Comparison of ENCODE assay signal across 1 cellular context in the genomic region with DNA sequence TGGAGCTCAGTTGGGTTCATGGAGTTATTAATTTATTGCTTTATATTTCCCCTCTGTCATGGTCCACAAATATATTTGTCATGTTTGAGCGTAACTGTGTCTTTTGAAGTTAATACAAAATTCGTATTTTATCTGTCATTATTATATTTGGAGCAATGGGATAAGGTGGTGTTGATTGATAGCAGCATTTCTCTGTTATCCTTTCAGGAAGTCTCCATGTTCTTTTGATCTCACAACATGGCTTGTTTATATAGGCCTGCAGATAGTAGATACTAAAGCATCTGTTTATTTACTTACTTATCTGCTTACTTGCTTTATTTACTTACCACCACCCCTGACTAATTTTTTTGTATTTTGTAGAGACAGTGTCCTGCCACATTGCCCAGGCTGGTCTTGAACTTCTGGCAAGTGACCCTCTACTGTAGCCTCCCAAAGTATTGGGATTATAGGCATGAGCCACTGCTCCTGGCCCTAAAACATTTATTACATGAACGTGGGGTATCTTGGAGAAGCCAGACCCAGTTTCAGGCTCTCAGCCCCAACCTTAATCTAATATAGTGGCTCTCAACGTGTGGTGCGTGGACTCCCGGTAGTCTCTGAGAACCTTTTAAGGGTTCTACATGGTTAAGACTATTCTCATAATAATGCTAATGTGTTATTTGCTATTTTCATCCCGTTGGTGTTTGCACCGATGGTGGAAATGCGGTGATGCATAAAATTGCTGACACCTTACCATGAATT.
TF ChIP-seq lines count a peak whose summit lies in the region.

No MANE protein-coding gene starts in this region.

TF ChIP-seq in HepG2, 621 proteins besides CTCF, POLR2A, EP300 and RAD21 (continued from another document and continues in another):
- TF ChIP-seq, protein P1, sequence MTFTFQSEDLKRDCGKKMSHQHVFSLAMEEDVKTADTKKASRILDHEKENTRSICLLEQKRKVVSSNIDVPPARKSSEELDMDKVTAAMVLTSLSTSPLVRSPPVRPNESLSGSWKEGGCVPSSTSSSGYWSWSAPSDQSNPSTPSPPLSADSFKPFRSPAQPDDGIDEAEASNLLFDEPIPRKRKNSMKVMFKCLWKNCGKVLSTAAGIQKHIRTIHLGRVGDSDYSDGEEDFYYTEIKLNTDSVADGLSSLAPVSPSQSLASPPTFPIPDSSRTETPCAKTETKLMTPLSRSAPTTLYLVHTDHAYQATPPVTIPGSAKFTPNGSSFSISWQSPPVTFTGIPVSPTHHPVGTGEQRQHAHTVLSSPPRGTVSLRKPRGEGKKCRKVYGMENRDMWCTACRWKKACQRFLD (CRISPR knock-in tag; IDR thresholded peaks at IDR 0.05; ENCODE audit: borderline replicate concordance): no peak
- TF ChIP-seq MAFF (IDR thresholded peaks at IDR 0.05; ENCODE audit: low read depth, low read length) (no peak), SOX5 (CRISPR knock-in tag; IDR thresholded peaks at IDR 0.05; ENCODE audit: borderline replicate concordance) (peak; percentile 67; the same call in 1 of the 2 replicates), PITX1 (CRISPR knock-in tag; IDR thresholded peaks at IDR 0.05) (no peak), FOXP1 (IDR thresholded peaks at IDR 0.05) (peak; percentile 72; the same call in 1 of the 2 replicates), FOXP1 (CRISPR knock-in tag; IDR thresholded peaks at IDR 0.05) (peak; percentile 88), ZNF337 (CRISPR knock-in tag; IDR thresholded peaks at IDR 0.05; ENCODE audit: borderline replicate concordance, low read depth) (no peak), ZNF652 (CRISPR knock-in tag; IDR thresholded peaks at IDR 0.05; ENCODE audit: borderline replicate concordance, low read depth) (no peak), NONO (IDR thresholded peaks at IDR 0.05) (no peak), NONO (CRISPR knock-in tag; conservative IDR thresholded peaks at IDR 0.05) (no peak), FOXA1 (IDR thresholded peaks at IDR 0.05) (peak; percentile 93), FOXA1 (CRISPR knock-in tag; IDR thresholded peaks at IDR 0.05) (peak; percentile 78), XBP1 (CRISPR knock-in tag; IDR thresholded peaks at IDR 0.05) (no peak), GATAD2A (CRISPR knock-in tag; IDR thresholded peaks at IDR 0.05) (peak; percentile 35; the same call in 1 of the 2 replicates), ZNF766 (CRISPR knock-in tag; IDR thresholded peaks at IDR 0.05; ENCODE audit: borderline replicate concordance) (no peak), PHF5A (CRISPR knock-in tag; IDR thresholded peaks at IDR 0.05; ENCODE audit: low read depth, unreplicated experiment) (no peak), PHB2 (IDR thresholded peaks at IDR 0.05; ENCODE audit: partially characterized antibody) (no peak), MAFK (conservative IDR thresholded peaks at IDR 0.05 in 1 of 2, IDR thresholded peaks at IDR 0.05 in 1 of 2; ENCODE audit: low read length in 2 of 2) (no peak), NR2F1 (CRISPR knock-in tag; IDR thresholded peaks at IDR 0.05) (peak in 1 of 2 experiments; percentile 44; a peak in 1 of 4 replicates), TBP (CRISPR knock-in tag; IDR thresholded peaks at IDR 0.05) (no peak), TEAD3 (CRISPR knock-in tag; optimal IDR thresholded peaks at IDR 0.05; ENCODE audit: borderline replicate concordance) (no peak), NFYC (CRISPR knock-in tag; IDR thresholded peaks at IDR 0.05) (no peak), NCOA2 (CRISPR knock-in tag; IDR thresholded peaks at IDR 0.05) (peak; percentile 30; the same call in 1 of the 2 replicates), RARA (CRISPR knock-in tag; IDR thresholded peaks at IDR 0.05) (peak; percentile 43; the same call in 1 of the 2 replicates), BCL6 (CRISPR knock-in tag; IDR thresholded peaks at IDR 0.05) (0 out of 2 replicates have a peak, but pooled peaks have one; percentile 40), SAP130 (CRISPR knock-in tag; IDR thresholded peaks at IDR 0.05; ENCODE audit: low read depth) (peak; percentile 28; the same call in 1 of the 2 replicates), ZNF878 (CRISPR knock-in tag; IDR thresholded peaks at IDR 0.05) (no peak), ZFP41 (CRISPR knock-in tag; IDR thresholded peaks at IDR 0.05; ENCODE audit: borderline replicate concordance) (no peak), ZNF557 (CRISPR knock-in tag; IDR thresholded peaks at IDR 0.05) (no peak), FOXK1 (CRISPR knock-in tag; IDR thresholded peaks at IDR 0.05; ENCODE audit: borderline replicate concordance, low read depth) (no peak), RBM22 (optimal IDR thresholded peaks at IDR 0.05; ENCODE audit: low read length) (no peak), KLF9 (CRISPR knock-in tag; IDR thresholded peaks at IDR 0.05; ENCODE audit: low read depth) (no peak), HDAC1 (CRISPR knock-in tag; IDR thresholded peaks at IDR 0.05) (no peak), ZNF451 (CRISPR knock-in tag; IDR thresholded peaks at IDR 0.05) (no peak), ZNF124 (CRISPR knock-in tag; IDR thresholded peaks at IDR 0.05) (no peak), TP53 (CRISPR knock-in tag; conservative IDR thresholded peaks at IDR 0.05) (0 out of 2 replicates have a peak, but pooled peaks have one; percentile 52), HNF4A (CRISPR knock-in tag; IDR thresholded peaks at IDR 0.05) (no peak)
- TF ChIP-seq, protein P2, sequence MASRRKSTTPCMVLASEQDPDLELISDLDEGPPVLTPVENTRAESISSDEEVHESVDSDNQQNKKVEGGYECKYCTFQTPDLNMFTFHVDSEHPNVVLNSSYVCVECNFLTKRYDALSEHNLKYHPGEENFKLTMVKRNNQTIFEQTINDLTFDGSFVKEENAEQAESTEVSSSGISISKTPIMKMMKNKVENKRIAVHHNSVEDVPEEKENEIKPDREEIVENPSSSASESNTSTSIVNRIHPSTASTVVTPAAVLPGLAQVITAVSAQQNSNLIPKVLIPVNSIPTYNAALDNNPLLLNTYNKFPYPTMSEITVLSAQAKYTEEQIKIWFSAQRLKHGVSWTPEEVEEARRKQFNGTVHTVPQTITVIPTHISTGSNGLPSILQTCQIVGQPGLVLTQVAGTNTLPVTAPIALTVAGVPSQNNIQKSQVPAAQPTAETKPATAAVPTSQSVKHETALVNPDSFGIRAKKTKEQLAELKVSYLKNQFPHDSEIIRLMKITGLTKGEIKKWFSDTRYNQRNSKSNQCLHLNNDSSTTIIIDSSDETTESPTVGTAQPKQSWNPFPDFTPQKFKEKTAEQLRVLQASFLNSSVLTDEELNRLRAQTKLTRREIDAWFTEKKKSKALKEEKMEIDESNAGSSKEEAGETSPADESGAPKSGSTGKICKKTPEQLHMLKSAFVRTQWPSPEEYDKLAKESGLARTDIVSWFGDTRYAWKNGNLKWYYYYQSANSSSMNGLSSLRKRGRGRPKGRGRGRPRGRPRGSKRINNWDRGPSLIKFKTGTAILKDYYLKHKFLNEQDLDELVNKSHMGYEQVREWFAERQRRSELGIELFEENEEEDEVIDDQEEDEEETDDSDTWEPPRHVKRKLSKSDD (CRISPR knock-in tag; IDR thresholded peaks at IDR 0.05; ENCODE audit: low read depth): no peak
- TF ChIP-seq, protein P3, sequence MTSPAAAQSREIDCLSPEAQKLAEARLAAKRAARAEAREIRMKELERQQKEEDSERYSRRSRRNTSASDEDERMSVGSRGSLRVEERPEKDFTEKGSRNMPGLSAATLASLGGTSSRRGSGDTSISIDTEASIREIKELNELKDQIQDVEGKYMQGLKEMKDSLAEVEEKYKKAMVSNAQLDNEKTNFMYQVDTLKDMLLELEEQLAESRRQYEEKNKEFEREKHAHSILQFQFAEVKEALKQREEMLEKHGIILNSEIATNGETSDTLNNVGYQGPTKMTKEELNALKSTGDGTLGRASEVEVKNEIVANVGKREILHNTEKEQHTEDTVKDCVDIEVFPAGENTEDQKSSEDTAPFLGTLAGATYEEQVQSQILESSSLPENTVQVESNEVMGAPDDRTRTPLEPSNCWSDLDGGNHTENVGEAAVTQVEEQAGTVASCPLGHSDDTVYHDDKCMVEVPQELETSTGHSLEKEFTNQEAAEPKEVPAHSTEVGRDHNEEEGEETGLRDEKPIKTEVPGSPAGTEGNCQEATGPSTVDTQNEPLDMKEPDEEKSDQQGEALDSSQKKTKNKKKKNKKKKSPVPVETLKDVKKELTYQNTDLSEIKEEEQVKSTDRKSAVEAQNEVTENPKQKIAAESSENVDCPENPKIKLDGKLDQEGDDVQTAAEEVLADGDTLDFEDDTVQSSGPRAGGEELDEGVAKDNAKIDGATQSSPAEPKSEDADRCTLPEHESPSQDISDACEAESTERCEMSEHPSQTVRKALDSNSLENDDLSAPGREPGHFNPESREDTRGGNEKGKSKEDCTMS (CRISPR knock-in tag; conservative IDR thresholded peaks at IDR 0.05): no peak
- TF ChIP-seq, protein P4, sequence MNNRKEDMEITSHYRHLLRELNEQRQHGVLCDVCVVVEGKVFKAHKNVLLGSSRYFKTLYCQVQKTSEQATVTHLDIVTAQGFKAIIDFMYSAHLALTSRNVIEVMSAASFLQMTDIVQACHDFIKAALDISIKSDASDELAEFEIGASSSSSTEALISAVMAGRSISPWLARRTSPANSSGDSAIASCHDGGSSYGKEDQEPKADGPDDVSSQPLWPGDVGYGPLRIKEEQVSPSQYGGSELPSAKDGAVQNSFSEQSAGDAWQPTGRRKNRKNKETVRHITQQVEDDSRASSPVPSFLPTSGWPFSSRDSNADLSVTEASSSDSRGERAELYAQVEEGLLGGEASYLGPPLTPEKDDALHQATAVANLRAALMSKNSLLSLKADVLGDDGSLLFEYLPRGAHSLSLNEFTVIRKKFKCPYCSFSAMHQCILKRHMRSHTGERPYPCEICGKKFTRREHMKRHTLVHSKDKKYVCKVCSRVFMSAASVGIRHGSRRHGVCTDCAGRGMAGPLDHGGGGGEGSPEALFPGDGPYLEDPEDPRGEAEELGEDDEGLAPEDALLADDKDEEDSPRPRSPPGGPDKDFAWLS (CRISPR knock-in tag; IDR thresholded peaks at IDR 0.05; ENCODE audit: borderline replicate concordance): no peak
- TF ChIP-seq, protein P5, sequence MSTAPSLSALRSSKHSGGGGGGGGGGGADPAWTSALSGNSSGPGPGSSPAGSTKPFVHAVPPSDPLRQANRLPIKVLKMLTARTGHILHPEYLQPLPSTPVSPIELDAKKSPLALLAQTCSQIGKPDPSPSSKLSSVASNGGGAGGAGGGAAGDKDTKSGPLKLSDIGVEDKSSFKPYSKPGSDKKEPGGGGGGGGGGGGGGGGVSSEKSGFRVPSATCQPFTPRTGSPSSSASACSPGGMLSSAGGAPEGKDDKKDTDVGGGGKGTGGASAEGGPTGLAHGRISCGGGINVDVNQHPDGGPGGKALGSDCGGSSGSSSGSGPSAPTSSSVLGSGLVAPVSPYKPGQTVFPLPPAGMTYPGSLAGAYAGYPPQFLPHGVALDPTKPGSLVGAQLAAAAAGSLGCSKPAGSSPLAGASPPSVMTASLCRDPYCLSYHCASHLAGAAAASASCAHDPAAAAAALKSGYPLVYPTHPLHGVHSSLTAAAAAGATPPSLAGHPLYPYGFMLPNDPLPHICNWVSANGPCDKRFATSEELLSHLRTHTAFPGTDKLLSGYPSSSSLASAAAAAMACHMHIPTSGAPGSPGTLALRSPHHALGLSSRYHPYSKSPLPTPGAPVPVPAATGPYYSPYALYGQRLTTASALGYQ (CRISPR knock-in tag; IDR thresholded peaks at IDR 0.05): peak; percentile 56; the same call in 1 of the 2 replicates
- TF ChIP-seq, protein P6, sequence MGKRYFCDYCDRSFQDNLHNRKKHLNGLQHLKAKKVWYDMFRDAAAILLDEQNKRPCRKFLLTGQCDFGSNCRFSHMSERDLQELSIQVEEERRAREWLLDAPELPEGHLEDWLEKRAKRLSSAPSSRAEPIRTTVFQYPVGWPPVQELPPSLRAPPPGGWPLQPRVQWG (CRISPR knock-in tag; IDR thresholded peaks at IDR 0.05; ENCODE audit: borderline replicate concordance, low read depth): no peak
- TF ChIP-seq, protein P7, sequence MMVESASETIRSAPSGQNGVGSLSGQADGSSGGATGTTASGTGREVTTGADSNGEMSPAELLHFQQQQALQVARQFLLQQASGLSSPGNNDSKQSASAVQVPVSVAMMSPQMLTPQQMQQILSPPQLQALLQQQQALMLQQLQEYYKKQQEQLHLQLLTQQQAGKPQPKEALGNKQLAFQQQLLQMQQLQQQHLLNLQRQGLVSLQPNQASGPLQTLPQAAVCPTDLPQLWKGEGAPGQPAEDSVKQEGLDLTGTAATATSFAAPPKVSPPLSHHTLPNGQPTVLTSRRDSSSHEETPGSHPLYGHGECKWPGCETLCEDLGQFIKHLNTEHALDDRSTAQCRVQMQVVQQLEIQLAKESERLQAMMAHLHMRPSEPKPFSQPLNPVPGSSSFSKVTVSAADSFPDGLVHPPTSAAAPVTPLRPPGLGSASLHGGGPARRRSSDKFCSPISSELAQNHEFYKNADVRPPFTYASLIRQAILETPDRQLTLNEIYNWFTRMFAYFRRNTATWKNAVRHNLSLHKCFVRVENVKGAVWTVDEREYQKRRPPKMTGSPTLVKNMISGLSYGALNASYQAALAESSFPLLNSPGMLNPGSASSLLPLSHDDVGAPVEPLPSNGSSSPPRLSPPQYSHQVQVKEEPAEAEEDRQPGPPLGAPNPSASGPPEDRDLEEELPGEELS (CRISPR knock-in tag; IDR thresholded peaks at IDR 0.05): peak; percentile 80
- TF ChIP-seq, protein P8, sequence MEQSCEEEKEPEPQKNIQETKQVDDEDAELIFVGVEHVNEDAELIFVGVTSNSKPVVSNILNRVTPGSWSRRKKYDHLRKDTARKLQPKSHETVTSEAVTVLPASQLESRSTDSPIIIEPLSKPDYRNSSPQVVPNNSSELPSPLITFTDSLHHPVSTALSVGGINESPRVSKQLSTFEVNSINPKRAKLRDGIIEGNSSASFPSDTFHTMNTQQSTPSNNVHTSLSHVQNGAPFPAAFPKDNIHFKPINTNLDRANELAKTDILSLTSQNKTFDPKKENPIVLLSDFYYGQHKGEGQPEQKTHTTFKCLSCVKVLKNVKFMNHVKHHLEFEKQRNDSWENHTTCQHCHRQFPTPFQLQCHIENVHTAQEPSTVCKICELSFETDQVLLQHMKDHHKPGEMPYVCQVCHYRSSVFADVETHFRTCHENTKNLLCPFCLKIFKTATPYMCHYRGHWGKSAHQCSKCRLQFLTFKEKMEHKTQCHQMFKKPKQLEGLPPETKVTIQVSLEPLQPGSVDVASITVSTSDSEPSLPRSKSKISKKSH (CRISPR knock-in tag; IDR thresholded peaks at IDR 0.05; ENCODE audit: borderline replicate concordance): no peak
- TF ChIP-seq, protein P9, sequence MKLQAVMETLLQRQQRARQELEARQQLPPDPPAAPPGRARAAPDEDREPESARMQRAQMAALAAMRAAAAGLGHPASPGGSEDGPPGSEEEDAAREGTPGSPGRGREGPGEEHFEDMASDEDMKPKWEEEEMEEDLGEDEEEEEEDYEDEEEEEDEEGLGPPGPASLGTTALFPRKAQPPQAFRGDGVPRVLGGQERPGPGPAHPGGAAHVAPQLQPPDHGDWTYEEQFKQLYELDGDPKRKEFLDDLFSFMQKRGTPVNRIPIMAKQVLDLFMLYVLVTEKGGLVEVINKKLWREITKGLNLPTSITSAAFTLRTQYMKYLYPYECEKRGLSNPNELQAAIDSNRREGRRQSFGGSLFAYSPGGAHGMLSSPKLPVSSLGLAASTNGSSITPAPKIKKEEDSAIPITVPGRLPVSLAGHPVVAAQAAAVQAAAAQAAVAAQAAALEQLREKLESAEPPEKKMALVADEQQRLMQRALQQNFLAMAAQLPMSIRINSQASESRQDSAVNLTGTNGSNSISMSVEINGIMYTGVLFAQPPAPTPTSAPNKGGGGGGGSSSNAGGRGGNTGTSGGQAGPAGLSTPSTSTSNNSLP (IDR thresholded peaks at IDR 0.05; ENCODE audit: low read depth, low read length): peak; percentile 91
